ENCODE assay signal across 1 cellular context in genomic region chr3:99607151-99607550, GRCh38.
TF ChIP-seq lines count a peak whose summit lies in the region.

No MANE protein-coding gene starts in this region.

TF ChIP-seq in SK-N-SH treated with all-trans-retinoic acid at 6 μM for 48 hours, 23 proteins besides CTCF, POLR2A, EP300 and RAD21 (continued from another document):
- TF ChIP-seq, protein P1, sequence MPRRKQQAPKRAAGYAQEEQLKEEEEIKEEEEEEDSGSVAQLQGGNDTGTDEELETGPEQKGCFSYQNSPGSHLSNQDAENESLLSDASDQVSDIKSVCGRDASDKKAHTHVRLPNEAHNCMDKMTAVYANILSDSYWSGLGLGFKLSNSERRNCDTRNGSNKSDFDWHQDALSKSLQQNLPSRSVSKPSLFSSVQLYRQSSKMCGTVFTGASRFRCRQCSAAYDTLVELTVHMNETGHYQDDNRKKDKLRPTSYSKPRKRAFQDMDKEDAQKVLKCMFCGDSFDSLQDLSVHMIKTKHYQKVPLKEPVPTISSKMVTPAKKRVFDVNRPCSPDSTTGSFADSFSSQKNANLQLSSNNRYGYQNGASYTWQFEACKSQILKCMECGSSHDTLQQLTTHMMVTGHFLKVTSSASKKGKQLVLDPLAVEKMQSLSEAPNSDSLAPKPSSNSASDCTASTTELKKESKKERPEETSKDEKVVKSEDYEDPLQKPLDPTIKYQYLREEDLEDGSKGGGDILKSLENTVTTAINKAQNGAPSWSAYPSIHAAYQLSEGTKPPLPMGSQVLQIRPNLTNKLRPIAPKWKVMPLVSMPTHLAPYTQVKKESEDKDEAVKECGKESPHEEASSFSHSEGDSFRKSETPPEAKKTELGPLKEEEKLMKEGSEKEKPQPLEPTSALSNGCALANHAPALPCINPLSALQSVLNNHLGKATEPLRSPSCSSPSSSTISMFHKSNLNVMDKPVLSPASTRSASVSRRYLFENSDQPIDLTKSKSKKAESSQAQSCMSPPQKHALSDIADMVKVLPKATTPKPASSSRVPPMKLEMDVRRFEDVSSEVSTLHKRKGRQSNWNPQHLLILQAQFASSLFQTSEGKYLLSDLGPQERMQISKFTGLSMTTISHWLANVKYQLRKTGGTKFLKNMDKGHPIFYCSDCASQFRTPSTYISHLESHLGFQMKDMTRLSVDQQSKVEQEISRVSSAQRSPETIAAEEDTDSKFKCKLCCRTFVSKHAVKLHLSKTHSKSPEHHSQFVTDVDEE (CRISPR knock-in tag; IDR thresholded peaks at IDR 0.05): no peak
- TF ChIP-seq RARB (CRISPR knock-in tag; IDR thresholded peaks at IDR 0.05): no peak
- no peak for TF ChIP-seq ZNF565 (CRISPR knock-in tag; conservative IDR thresholded peaks at IDR 0.05; ENCODE audit: low read depth)
- no peak for TF ChIP-seq CREB5 (CRISPR knock-in tag; IDR thresholded peaks at IDR 0.05; ENCODE audit: low read depth)
- no peak for TF ChIP-seq TCF4 (CRISPR knock-in tag; IDR thresholded peaks at IDR 0.05; ENCODE audit: borderline replicate concordance)
- no peak for TF ChIP-seq CSRNP3 (CRISPR knock-in tag; IDR thresholded peaks at IDR 0.05)
- no peak for TF ChIP-seq ZFP3 (CRISPR knock-in tag; IDR thresholded peaks at IDR 0.05)
- TF ChIP-seq SNAI2 (CRISPR knock-in tag; IDR thresholded peaks at IDR 0.05): no peak
- TF ChIP-seq TOX (CRISPR knock-in tag; IDR thresholded peaks at IDR 0.05; ENCODE audit: borderline replicate concordance): no peak
- no peak for TF ChIP-seq BACH2 (CRISPR knock-in tag; IDR thresholded peaks at IDR 0.05; ENCODE audit: borderline replicate concordance)
- TF ChIP-seq ARNTL (CRISPR knock-in tag; IDR thresholded peaks at IDR 0.05; ENCODE audit: borderline replicate concordance, low read depth): no peak
- TF ChIP-seq, protein P2, sequence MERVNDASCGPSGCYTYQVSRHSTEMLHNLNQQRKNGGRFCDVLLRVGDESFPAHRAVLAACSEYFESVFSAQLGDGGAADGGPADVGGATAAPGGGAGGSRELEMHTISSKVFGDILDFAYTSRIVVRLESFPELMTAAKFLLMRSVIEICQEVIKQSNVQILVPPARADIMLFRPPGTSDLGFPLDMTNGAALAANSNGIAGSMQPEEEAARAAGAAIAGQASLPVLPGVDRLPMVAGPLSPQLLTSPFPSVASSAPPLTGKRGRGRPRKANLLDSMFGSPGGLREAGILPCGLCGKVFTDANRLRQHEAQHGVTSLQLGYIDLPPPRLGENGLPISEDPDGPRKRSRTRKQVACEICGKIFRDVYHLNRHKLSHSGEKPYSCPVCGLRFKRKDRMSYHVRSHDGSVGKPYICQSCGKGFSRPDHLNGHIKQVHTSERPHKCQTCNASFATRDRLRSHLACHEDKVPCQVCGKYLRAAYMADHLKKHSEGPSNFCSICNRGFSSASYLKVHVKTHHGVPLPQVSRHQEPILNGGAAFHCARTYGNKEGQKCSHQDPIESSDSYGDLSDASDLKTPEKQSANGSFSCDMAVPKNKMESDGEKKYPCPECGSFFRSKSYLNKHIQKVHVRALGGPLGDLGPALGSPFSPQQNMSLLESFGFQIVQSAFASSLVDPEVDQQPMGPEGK (CRISPR knock-in tag; IDR thresholded peaks at IDR 0.05; ENCODE audit: borderline replicate concordance): no peak
- no peak for TF ChIP-seq ZFP30 (CRISPR knock-in tag; IDR thresholded peaks at IDR 0.05)
- no peak for TF ChIP-seq ESRRG (CRISPR knock-in tag; IDR thresholded peaks at IDR 0.05)
- TF ChIP-seq PPARA (CRISPR knock-in tag; IDR thresholded peaks at IDR 0.05; ENCODE audit: borderline replicate concordance): no peak
- TF ChIP-seq POU6F1 (CRISPR knock-in tag; IDR thresholded peaks at IDR 0.05; ENCODE audit: borderline replicate concordance, low read depth): no peak
- TF ChIP-seq ZNF8 (CRISPR knock-in tag; IDR thresholded peaks at IDR 0.05): no peak
